Comparison of ENCODE assay signal across 4 cellular contexts in genomic region chr12:100502718-100503117, GRCh38. TPM values are rescaled to one million over a fixed set of nuclear protein-coding genes. Genes with fewer than 3 reads are reported as not detected.
"Had no signal": no experiment of that assay in that cellular context is flagged by ENCODE, and none has a peak within 500 bp of the region (broad histone marks: within the 10 kb centered on the region; RNA-seq: fewer than 3 reads in every experiment).

No MANE protein-coding gene starts in this region.

RNA-seq across cellular contexts. Expression of gene NR1H4, which starts 29.1 kb away (rescaled TPM):
- total RNA-seq: LHCN-M2, MCF 10A, PC-9 had no signal
- polyA plus RNA-seq: SK-N-SH had no signal
